Comparison of ENCODE assay signal across 18 cellular contexts in genomic region chr14:91866511-91867295, GRCh38. TPM values are rescaled to one million over a fixed set of nuclear protein-coding genes. Genes with fewer than 3 reads are reported as not detected.
DNase-seq lines count a peak whose midpoint lies in the region; ATAC-seq and TF ChIP-seq lines count a peak whose summit lies in the region.
"Had no signal": no experiment of that assay in that cellular context is flagged by ENCODE, and none has a peak within 500 bp of the region (broad histone marks: within the 10 kb centered on the region; RNA-seq: fewer than 3 reads in every experiment).

No MANE protein-coding gene starts in this region.

- POLR2A ChIA-PET in activated CD4-positive, alpha-beta T cell treated with anti-CD3 and anti-CD28 coated beads, Interleukin-2, amount 10 ng/mL, durations not matched to agents 7 days and 5 days (lab: Charles Lee): interaction anchor here (0.6 kb wide), 1 partner anchor 145 kb away, joined by 4 read pairs; no protein-coding TSS in a partner anchor

- ATAC-seq in central memory CD8-positive, alpha-beta T cell (replicated peaks; ENCODE audit: extremely low read depth, poor library complexity, severe bottlenecking): peak; percentile 6
- peak; percentile 56 for ATAC-seq in stimulated activated naive CD8-positive, alpha-beta T cell treated with anti-CD3 and anti-CD28 coated beads, Interleukin-15, amount 100 ng/mL, for 72 hours
- no peak for ATAC-seq in activated CD4-positive, CD25-positive, alpha-beta regulatory T cell treated with anti-CD3 and anti-CD28 coated beads, Interleukin-2, amount 50 U/mL, for 24 hours
- ATAC-seq: left colon had no signal

- TF ChIP-seq CTCF in OCI-LY1 (IDR thresholded peaks at IDR 0.05; ENCODE audit: low read length) (no peak), CD14-positive monocyte (IDR thresholded peaks at IDR 0.05) (no peak)

- H3K9me3 Mint-ChIP-seq in activated CD4-positive, alpha-beta T cell treated with anti-CD3 and anti-CD28 coated beads, Interleukin-2, amount 10 ng/mL, durations not matched to agents 7 days and 5 days: no peaks in the 10 kb centered on the region
- no peaks in the 10 kb centered on the region for H3K9me3 Mint-ChIP-seq in central memory CD8-positive, alpha-beta T cell
- no peaks in the 10 kb centered on the region for H3K9me3 Mint-ChIP-seq in stimulated activated naive CD8-positive, alpha-beta T cell treated with anti-CD3 and anti-CD28 coated beads, Interleukin-15, amount 100 ng/mL, for 72 hours
- peaks cover 0 to 5% (median 0%) of the 10 kb centered on the region in 7 donors for H3K9me3 Mint-ChIP-seq in CD14-positive monocyte

- no peaks in the 10 kb centered on the region for H3K9me2 ChIP-seq in OCI-LY1 (ENCODE audit: low read depth, low read length)

- peak overlapping the region; percentile 97 for H3K27ac Mint-ChIP-seq in activated CD4-positive, alpha-beta T cell treated with anti-CD3 and anti-CD28 coated beads, Interleukin-2, amount 10 ng/mL, durations not matched to agents 7 days and 5 days
- H3K27ac Mint-ChIP-seq in central memory CD8-positive, alpha-beta T cell (ENCODE audit: low read depth): peak overlapping the region; percentile 93
- peak overlapping the region; percentile 88 to 95 for H3K27ac Mint-ChIP-seq in stimulated activated naive CD8-positive, alpha-beta T cell treated with anti-CD3 and anti-CD28 coated beads, Interleukin-15, amount 100 ng/mL, for 72 hours
- H3K27ac Mint-ChIP-seq in CD14-positive monocyte: peak overlapping the region in 1 of 7 donors; percentile 27
- H3K27ac Mint-ChIP-seq: nephron had no signal

- no peaks in the 10 kb centered on the region for H3K79me2 ChIP-seq in OCI-LY1 (ENCODE audit: insufficient read depth, low read length)
- H3K79me2 ChIP-seq: hepatocyte had no signal

- peak overlapping the region; percentile 47; the same call in 1 of the 2 replicates for H3K9ac ChIP-seq in OCI-LY1 (ENCODE audit: low read length)

- intact Hi-C loops in CD14-positive monocyte (cut with micrococcal nuclease): no loop called here

- H2AFZ ChIP-seq in OCI-LY1 (ENCODE audit: low read length): 0 out of 2 replicates have a peak overlapping the region, but pooled peaks have one; percentile 18
- H2AFZ ChIP-seq: hepatocyte had no signal

- no peaks in the 10 kb centered on the region for H4K20me1 ChIP-seq in OCI-LY1 (ENCODE audit: insufficient read depth, low read length)

- H3K27me3 ChIP-seq in OCI-LY1 (ENCODE audit: insufficient read depth, low read length): no peaks in the 10 kb centered on the region
- H3K27me3 ChIP-seq: colonic mucosa, hepatocyte had no signal

- H3K27ac ChIP-seq in OCI-LY1 (ENCODE audit: low read depth, low read length, poor library complexity, severe bottlenecking): peak overlapping the region; percentile 81
- H3K27ac ChIP-seq: colonic mucosa, hepatocyte had no signal

- DNase-seq in activated CD4-positive, alpha-beta T cell treated with anti-CD3 and anti-CD28 coated beads, Interleukin-2, amount 10 ng/mL, durations not matched to agents 7 days and 5 days: peak; percentile 37
- DNase-seq in activated CD4-positive, alpha-beta T cell treated with anti-CD3 and anti-CD28 coated beads for 1 hour: no peak
- no peak for DNase-seq in central memory CD8-positive, alpha-beta T cell (ENCODE audit: low spot score in 2 of 2)
- no peak for DNase-seq in stimulated activated naive CD8-positive, alpha-beta T cell treated with anti-CD3 and anti-CD28 coated beads, Interleukin-15, amount 100 ng/mL, for 72 hours
- DNase-seq in CD14-positive monocyte (ENCODE audit: low spot score): no peak
- no peak for DNase-seq in activated CD8-positive, alpha-beta memory T cell treated with anti-CD3 and anti-CD28 coated beads, Interleukin-2, amount 50 U/mL, for 4 hours
- DNase-seq: ACHN, colonic mucosa, esophagus squamous epithelium, KBM-7, left colon, NCI-H510A, RPMI8226 had no signal

- H3F3A ChIP-seq in OCI-LY1 (ENCODE audit: insufficient read depth, low read length): no peaks in the 10 kb centered on the region

- no peaks in the 10 kb centered on the region for H3K36me3 ChIP-seq in OCI-LY1 (ENCODE audit: insufficient read depth, low read length)
- H3K36me3 ChIP-seq: colonic mucosa, HAP-1 had no signal

- H3K4me3 ChIP-seq in OCI-LY1 (ENCODE audit: low read depth, low read length, poor library complexity, severe bottlenecking): peak overlapping the region; percentile 53
- H3K4me3 ChIP-seq: colonic mucosa, HAP-1, hepatocyte had no signal

- H3K4me2 ChIP-seq in OCI-LY1 (ENCODE audit: low read length): peak overlapping the region; percentile 70
- H3K4me2 ChIP-seq: hepatocyte had no signal

- no peaks in the 10 kb centered on the region for H3K27me3 Mint-ChIP-seq in activated CD4-positive, alpha-beta T cell treated with anti-CD3 and anti-CD28 coated beads, Interleukin-2, amount 10 ng/mL, durations not matched to agents 7 days and 5 days
- no peaks in the 10 kb centered on the region for H3K27me3 Mint-ChIP-seq in central memory CD8-positive, alpha-beta T cell
- H3K27me3 Mint-ChIP-seq in stimulated activated naive CD8-positive, alpha-beta T cell treated with anti-CD3 and anti-CD28 coated beads, Interleukin-15, amount 100 ng/mL, for 72 hours: no peaks in the 10 kb centered on the region
- H3K27me3 Mint-ChIP-seq in CD14-positive monocyte (ENCODE audit: low read depth in 3 of 3): peaks cover 0 to 6% (median 0%) of the 10 kb centered on the region in 3 donors

- CTCF ChIA-PET in activated CD4-positive, alpha-beta T cell treated with anti-CD3 and anti-CD28 coated beads, Interleukin-2, amount 10 ng/mL, durations not matched to agents 7 days and 5 days (lab: Charles Lee): interaction anchor here (0.8 to 1.6 kb wide), 7 partner anchors 7 to 240 kb away, joined by 3 to 5 read pairs (median 4); partner anchors contain the start of gene ATXN3

- H3K4me1 Mint-ChIP-seq in activated CD4-positive, alpha-beta T cell treated with anti-CD3 and anti-CD28 coated beads, Interleukin-2, amount 10 ng/mL, durations not matched to agents 7 days and 5 days: peaks cover 73% of the 10 kb centered on the region
- H3K4me1 Mint-ChIP-seq in central memory CD8-positive, alpha-beta T cell: peaks cover 76% of the 10 kb centered on the region
- peaks cover 95% of the 10 kb centered on the region for H3K4me1 Mint-ChIP-seq in stimulated activated naive CD8-positive, alpha-beta T cell treated with anti-CD3 and anti-CD28 coated beads, Interleukin-15, amount 100 ng/mL, for 72 hours
- peaks cover 16% of the 10 kb centered on the region for H3K4me1 Mint-ChIP-seq in CD14-positive monocyte

- peaks cover 68% of the 10 kb centered on the region for H3K4me1 ChIP-seq in OCI-LY1 (ENCODE audit: insufficient read depth, low read length, severe bottlenecking)
- H3K4me1 ChIP-seq: HAP-1 had no signal

- no peaks in the 10 kb centered on the region for H3K9me3 ChIP-seq in OCI-LY1 (ENCODE audit: low read length)
- H3K9me3 ChIP-seq: colonic mucosa, esophagus squamous epithelium, HAP-1 had no signal

- peaks cover 55% of the 10 kb centered on the region for H3K36me3 Mint-ChIP-seq in activated CD4-positive, alpha-beta T cell treated with anti-CD3 and anti-CD28 coated beads, Interleukin-2, amount 10 ng/mL, durations not matched to agents 7 days and 5 days (ENCODE audit: low read depth)
- H3K36me3 Mint-ChIP-seq in central memory CD8-positive, alpha-beta T cell (ENCODE audit: insufficient read depth): peaks cover 39% of the 10 kb centered on the region
- peaks cover 0 to 3% of the 10 kb centered on the region in 2 donors for H3K36me3 Mint-ChIP-seq in CD14-positive monocyte

- peak overlapping the region; percentile 97 for H3K4me3 Mint-ChIP-seq in activated CD4-positive, alpha-beta T cell treated with anti-CD3 and anti-CD28 coated beads, Interleukin-2, amount 10 ng/mL, durations not matched to agents 7 days and 5 days
- peak overlapping the region; percentile 95 for H3K4me3 Mint-ChIP-seq in central memory CD8-positive, alpha-beta T cell
- peak overlapping the region; percentile 87 to 97 for H3K4me3 Mint-ChIP-seq in stimulated activated naive CD8-positive, alpha-beta T cell treated with anti-CD3 and anti-CD28 coated beads, Interleukin-15, amount 100 ng/mL, for 72 hours
- no peak overlapping the region for H3K4me3 Mint-ChIP-seq in CD14-positive monocyte
- H3K4me3 Mint-ChIP-seq: nephron had no signal

RNA-seq across cellular contexts. Expression of gene TC2N, which starts 0.6 kb away (rescaled TPM):
- 100 to 1,000 TPM; 196 to 216 TPM for total RNA-seq in activated CD4-positive, alpha-beta T cell treated with anti-CD3 and anti-CD28 coated beads, Interleukin-2, amount 10 ng/mL, durations not matched to agents 7 days and 5 days
- polyA plus RNA-seq in CD14-positive monocyte: under 1 TPM; 0.24 to 0.55 TPM

Comparison
In these comparisons a context has a peak if more than half of its experiments do, and no peak if none do; other contexts are left out.
1. H3K4me3 Mint-ChIP-seq: peak in activated CD4-positive, alpha-beta T cell treated with anti-CD3 and anti-CD28 coated beads, Interleukin-2, amount 10 ng/mL, durations not matched to agents 7 days and 5 days (single experiment), central memory CD8-positive, alpha-beta T cell (single experiment) and stimulated activated naive CD8-positive, alpha-beta T cell treated with anti-CD3 and anti-CD28 coated beads, Interleukin-15, amount 100 ng/mL, for 72 hours (2 of 2); none in CD14-positive monocyte (0 of 2).
2. ATAC-seq: peak in central memory CD8-positive, alpha-beta T cell (single experiment) and stimulated activated naive CD8-positive, alpha-beta T cell treated with anti-CD3 and anti-CD28 coated beads, Interleukin-15, amount 100 ng/mL, for 72 hours (single experiment); none in activated CD4-positive, CD25-positive, alpha-beta regulatory T cell treated with anti-CD3 and anti-CD28 coated beads, Interleukin-2, amount 50 U/mL, for 24 hours (0 of 2).